10 cellular contexts compared by ENCODE assay signal in the genomic region with DNA sequence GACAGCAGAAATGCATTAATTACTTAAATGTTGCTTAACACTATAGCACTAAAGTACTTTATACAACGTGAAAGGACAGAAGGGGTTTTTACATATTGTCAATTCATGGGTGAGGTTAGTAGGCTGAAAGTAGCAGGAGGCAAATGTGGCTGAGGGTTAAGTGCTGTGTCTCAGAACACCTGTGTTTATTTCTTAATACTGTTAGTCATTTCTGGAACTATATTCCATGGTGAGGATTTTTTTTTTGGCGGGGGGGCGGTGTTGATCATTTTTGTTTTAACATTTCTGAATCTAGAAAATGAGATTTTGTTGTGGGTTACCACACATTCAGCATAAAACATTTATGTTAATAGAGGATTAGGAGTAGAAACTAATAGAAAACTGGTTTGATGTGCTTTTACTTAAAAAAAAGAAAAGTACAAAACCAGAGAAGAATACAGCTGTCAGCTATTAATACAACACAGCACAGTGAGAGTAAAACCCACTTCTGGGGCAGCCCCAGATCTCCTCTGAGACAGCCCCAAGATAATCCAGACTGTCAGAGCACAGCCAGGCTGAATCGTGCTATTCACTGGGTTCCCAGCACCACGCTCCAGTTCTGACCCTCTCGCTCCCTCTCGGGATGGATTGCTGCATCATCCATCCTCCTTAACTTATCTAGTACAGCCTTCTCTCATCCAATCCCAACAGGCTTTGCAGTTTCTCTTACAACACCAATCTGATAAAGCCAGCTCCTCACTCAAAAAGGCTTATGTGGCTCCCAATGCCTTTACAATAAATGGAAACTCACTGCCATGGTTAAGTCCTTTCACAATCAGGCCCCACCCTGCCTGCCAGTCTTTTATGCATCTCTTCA.
A peak's percentile ranks its signal among the peaks of the same experiment; 100 is the strongest.
DNase-seq lines count a peak whose midpoint lies in the region; ATAC-seq and TF ChIP-seq lines count a peak whose summit lies in the region.
"Had no signal": no experiment of that assay in that cellular context is flagged by ENCODE, and none has a peak within 500 bp of the region (broad histone marks: within the 10 kb centered on the region; RNA-seq: fewer than 3 reads in every experiment).

No MANE protein-coding gene starts in this region.

- H3K4me1 Mint-ChIP-seq in glutamatergic neuron (ENCODE audit: low read depth, unreplicated experiment) = peaks cover 44% of the 10 kb centered on the region
- H3K4me1 Mint-ChIP-seq: natural killer cell had no signal

- H3K27me3 Mint-ChIP-seq in glutamatergic neuron (ENCODE audit: unreplicated experiment) = peaks cover 2% of the 10 kb centered on the region

- H3K4me3 ChIP-seq in effector memory CD4-positive, alpha-beta T cell (ENCODE audit: insufficient read depth, low read depth, low read length, poor library complexity, severe bottlenecking) = no peak overlapping the region

- no peak overlapping the region for H3K4me3 Mint-ChIP-seq in glutamatergic neuron (ENCODE audit: unreplicated experiment)
- H3K4me3 Mint-ChIP-seq: natural killer cell had no signal

- H3K27me3 ChIP-seq in effector memory CD4-positive, alpha-beta T cell (replicated peaks; ENCODE audit: control insufficient read depth, insufficient read depth, low read length, poor library complexity, severe bottlenecking) = no peaks in the 10 kb centered on the region

- peak overlapping the region; percentile 75 for H3K27ac Mint-ChIP-seq in glutamatergic neuron (ENCODE audit: unreplicated experiment)
- no peak overlapping the region for H3K27ac Mint-ChIP-seq in activated naive CD4-positive, alpha-beta T cell treated with anti-CD3 and anti-CD28 coated beads, Interleukin-2, amount 50 U/mL, for 72 hours
- H3K27ac Mint-ChIP-seq: natural killer cell had no signal

- no peaks in the 10 kb centered on the region for H3K9me3 ChIP-seq in effector memory CD4-positive, alpha-beta T cell (ENCODE audit: control insufficient read depth, low read length)

- H3K27ac ChIP-seq in effector memory CD4-positive, alpha-beta T cell (ENCODE audit: insufficient read depth, low read length, poor library complexity, severe bottlenecking) = no peak overlapping the region

- no peak for TF ChIP-seq CTCF in glutamatergic neuron (IDR thresholded peaks at IDR 0.05; ENCODE audit: partially characterized antibody, unreplicated experiment)

- peaks cover 5% of the 10 kb centered on the region for H3K9me3 Mint-ChIP-seq in glutamatergic neuron (ENCODE audit: unreplicated experiment)
- H3K9me3 Mint-ChIP-seq in activated naive CD4-positive, alpha-beta T cell treated with anti-CD3 and anti-CD28 coated beads, Interleukin-2, amount 50 U/mL, for 72 hours = peaks cover 0 to 4% of the 10 kb centered on the region in 2 donors

- peak; percentile 77 for ATAC-seq in GM18909 (IDR thresholded peaks at IDR 0.05; ENCODE audit: poor library complexity, unreplicated experiment)
- peak; percentile 92 for ATAC-seq in GM21717 (IDR thresholded peaks at IDR 0.05; ENCODE audit: unreplicated experiment)
- ATAC-seq in HG03159 (IDR thresholded peaks at IDR 0.05; ENCODE audit: unreplicated experiment) = peak; percentile 70
- no peak for ATAC-seq in activated naive CD4-positive, alpha-beta T cell treated with anti-CD3 and anti-CD28 coated beads, Interleukin-2, amount 50 U/mL, for 72 hours
- ATAC-seq: natural killer cell had no signal

- H3K36me3 Mint-ChIP-seq in glutamatergic neuron (ENCODE audit: unreplicated experiment) = no peaks in the 10 kb centered on the region
- H3K36me3 Mint-ChIP-seq in activated naive CD4-positive, alpha-beta T cell treated with anti-CD3 and anti-CD28 coated beads, Interleukin-2, amount 50 U/mL, for 72 hours = no peaks in the 10 kb centered on the region
- H3K36me3 Mint-ChIP-seq: natural killer cell had no signal

- DNase-seq in glutamatergic neuron (no peak), pons (ENCODE audit: low spot score) (no peak), inferior parietal cortex (ENCODE audit: extremely low spot score) (no peak)
- DNase-seq in activated naive CD4-positive, alpha-beta T cell treated with anti-CD3 and anti-CD28 coated beads, Interleukin-2, amount 50 U/mL, for 72 hours (ENCODE audit: low spot score in 2 of 2) = no peak
- no peak for DNase-seq in effector memory CD4-positive, alpha-beta T cell
- DNase-seq: KG1, natural killer cell had no signal

- no peaks in the 10 kb centered on the region for H3K4me1 ChIP-seq in effector memory CD4-positive, alpha-beta T cell (ENCODE audit: control insufficient read depth, insufficient read depth, low read length, poor library complexity, severe bottlenecking)

- no peaks in the 10 kb centered on the region for H3K36me3 ChIP-seq in effector memory CD4-positive, alpha-beta T cell (ENCODE audit: control insufficient read depth, insufficient read depth, low read length)

Comparison
In these comparisons a context has a peak if more than half of its experiments do, and no peak if none do; other contexts are left out.
1. ATAC-seq: peak in GM18909 (single experiment), GM21717 (single experiment) and HG03159 (single experiment); none in activated naive CD4-positive, alpha-beta T cell treated with anti-CD3 and anti-CD28 coated beads, Interleukin-2, amount 50 U/mL, for 72 hours (0 of 2).